In genomic region chr10:1177936-1178335, GRCh38 we compare ENCODE assay signal across 22 cellular contexts.
"Had no signal": no experiment of that assay in that cellular context is flagged by ENCODE, and none has a peak within 500 bp of the region (broad histone marks: within the 10 kb centered on the region; RNA-seq: fewer than 3 reads in every experiment).

No MANE protein-coding gene starts in this region.

- H3K4me2 ChIP-seq: hepatocyte had no signal

- H3K79me2 ChIP-seq: hepatocyte had no signal

- H3K4me1 Mint-ChIP-seq: mesothelial cell of epicardium; stimulated activated memory B cell treated with anti-CD40 and anti-IgM and Interleukin-4, amounts not matched to agents 10 μg/mL and 1 μg/mL and 100 μg/mL, for 72 hours had no signal

- H3K27ac Mint-ChIP-seq: mesothelial cell of epicardium; natural killer cell treated with Interleukin-12 subunit alpha and Interleukin-12 subunit beta and Interleukin-15 and Interleukin-18, amount 100 ng/mL, for 72 hours; stimulated activated memory B cell treated with anti-CD40 and anti-IgM and Interleukin-4, amounts not matched to agents 10 μg/mL and 1 μg/mL and 100 μg/mL, for 72 hours; stimulated activated naive CD8-positive, alpha-beta T cell treated with anti-CD3 and anti-CD28 coated beads, Interleukin-15, Interleukin-2, amounts not matched to agents 100 ng/mL and 50 ng/mL, for 24 hours had no signal

- H3K36me3 ChIP-seq: pancreas, prostate gland, right lobe of liver, spleen, tibial nerve, upper lobe of right lung, vagina had no signal

- DNase-seq: effector CD4-positive, alpha-beta T cell; foreskin melanocyte; left colon; mammary epithelial cell; occipital lobe; stimulated activated CD4-positive, alpha-beta T cell treated with anti-CD3 and anti-CD28 coated beads, Interleukin-15, amount 100 ng/mL, for 24 hours; stimulated activated CD4-positive, alpha-beta T cell treated with anti-CD3 and anti-CD28 coated beads, Interleukin-1b, Interleukin-23, amount 100 ng/mL, for 48 hours; stimulated activated CD4-positive, alpha-beta T cell treated with anti-CD3 and anti-CD28 coated beads, Interleukin-4, amount 100 ng/mL, for 24 hours; testis had no signal

- FAIRE-seq: pancreas had no signal

- H2AFZ ChIP-seq: hepatocyte had no signal

- H3K36me3 Mint-ChIP-seq: mesothelial cell of epicardium; natural killer cell treated with Interleukin-12 subunit alpha and Interleukin-12 subunit beta and Interleukin-15 and Interleukin-18, amount 100 ng/mL, for 72 hours; stimulated activated memory B cell treated with anti-CD40 and anti-IgM and Interleukin-4, amounts not matched to agents 10 μg/mL and 1 μg/mL and 100 μg/mL, for 72 hours had no signal

- H3K27me3 ChIP-seq: hepatocyte, pancreas, right lobe of liver, testis, tibial nerve, upper lobe of right lung, vagina had no signal

- H3K27ac ChIP-seq: coronary artery, hepatocyte, pancreas, prostate gland, right lobe of liver, spleen, testis, tibial nerve, upper lobe of right lung, vagina had no signal

- H3K9me3 ChIP-seq: pancreas, prostate gland, right lobe of liver, spleen, testis, tibial nerve, upper lobe of right lung, vagina had no signal

- H3K4me3 ChIP-seq: coronary artery, hepatocyte, pancreas, prostate gland, right lobe of liver, spleen, testis, tibial nerve, upper lobe of right lung, vagina had no signal

- H3K9me3 Mint-ChIP-seq: mesothelial cell of epicardium; natural killer cell treated with Interleukin-12 subunit alpha and Interleukin-12 subunit beta and Interleukin-15 and Interleukin-18, amount 100 ng/mL, for 72 hours; stimulated activated memory B cell treated with anti-CD40 and anti-IgM and Interleukin-4, amounts not matched to agents 10 μg/mL and 1 μg/mL and 100 μg/mL, for 72 hours; stimulated activated naive CD8-positive, alpha-beta T cell treated with anti-CD3 and anti-CD28 coated beads, Interleukin-15, Interleukin-2, amounts not matched to agents 100 ng/mL and 50 ng/mL, for 24 hours had no signal

- H3K4me1 ChIP-seq: pancreas, prostate gland, right lobe of liver, spleen, tibial nerve, upper lobe of right lung, vagina had no signal

- H3K27me3 Mint-ChIP-seq: stimulated activated naive CD8-positive, alpha-beta T cell treated with anti-CD3 and anti-CD28 coated beads, Interleukin-15, Interleukin-2, amounts not matched to agents 100 ng/mL and 50 ng/mL, for 24 hours had no signal

- H3K4me3 Mint-ChIP-seq: mesothelial cell of epicardium; natural killer cell treated with Interleukin-12 subunit alpha and Interleukin-12 subunit beta and Interleukin-15 and Interleukin-18, amount 100 ng/mL, for 72 hours; stimulated activated memory B cell treated with anti-CD40 and anti-IgM and Interleukin-4, amounts not matched to agents 10 μg/mL and 1 μg/mL and 100 μg/mL, for 72 hours; stimulated activated naive CD8-positive, alpha-beta T cell treated with anti-CD3 and anti-CD28 coated beads, Interleukin-15, Interleukin-2, amounts not matched to agents 100 ng/mL and 50 ng/mL, for 24 hours had no signal

- ATAC-seq: left colon; natural killer cell treated with Interleukin-12 subunit alpha and Interleukin-12 subunit beta and Interleukin-15 and Interleukin-18, amount 100 ng/mL, for 72 hours; pancreas; right lobe of liver; stimulated activated memory B cell treated with anti-CD40 and anti-IgM and Interleukin-4, amounts not matched to agents 10 μg/mL and 1 μg/mL and 100 μg/mL, for 72 hours; upper lobe of right lung had no signal
